ENCODE assay signal across 25 cellular contexts in genomic region chr18:46459789-46460455, GRCh38.
"Had no signal": no experiment of that assay in that cellular context is flagged by ENCODE, and none has a peak within 500 bp of the region (broad histone marks: within the 10 kb centered on the region; RNA-seq: fewer than 3 reads in every experiment).

No MANE protein-coding gene starts in this region.

- H3K27me3 ChIP-seq: colonic mucosa, esophagus muscularis mucosa, gastroesophageal sphincter, heart left ventricle, hepatocyte, right atrium auricular region, sigmoid colon, testis, tibial artery had no signal

- H3K9me3 Mint-ChIP-seq: dendritic cell treated with granulocyte-macrophage colony-stimulating factor and Interleukin-4, amounts not matched to agents 40 ng/mL and 50 ng/mL, for 4 days; immature natural killer cell; memory B cell; natural killer cell; stimulated activated memory B cell treated with anti-CD40 and anti-IgM and Interleukin-4, amounts not matched to agents 10 μg/mL and 1 μg/mL and 100 μg/mL, for 72 hours; type B pancreatic cell had no signal

- ATAC-seq: foreskin keratinocyte; gastroesophageal sphincter; heart left ventricle; left lobe of liver; natural killer cell; stimulated activated memory B cell treated with anti-CD40 and anti-IgM and Interleukin-4, amounts not matched to agents 10 μg/mL and 1 μg/mL and 100 μg/mL, for 72 hours; stimulated activated naive CD8-positive, alpha-beta T cell treated with anti-CD3 and anti-CD28 coated beads, Interleukin-15, Interleukin-2, amounts not matched to agents 100 U/mL and 50 U/mL, for 24 hours had no signal

- H3K4me3 Mint-ChIP-seq: dendritic cell treated with granulocyte-macrophage colony-stimulating factor and Interleukin-4, amounts not matched to agents 40 ng/mL and 50 ng/mL, for 4 days; immature natural killer cell; memory B cell; natural killer cell; stimulated activated memory B cell treated with anti-CD40 and anti-IgM and Interleukin-4, amounts not matched to agents 10 μg/mL and 1 μg/mL and 100 μg/mL, for 72 hours; type B pancreatic cell had no signal

- H3K9me3 ChIP-seq: colonic mucosa, esophagus muscularis mucosa, gastroesophageal sphincter, heart left ventricle, right atrium auricular region, sigmoid colon, testis, tibial artery had no signal

- H3K4me2 ChIP-seq: hepatocyte had no signal

- H3K4me1 Mint-ChIP-seq: memory B cell; stimulated activated memory B cell treated with anti-CD40 and anti-IgM and Interleukin-4, amounts not matched to agents 10 μg/mL and 1 μg/mL and 100 μg/mL, for 72 hours had no signal

- H3K4me3 ChIP-seq: colonic mucosa, esophagus muscularis mucosa, gastroesophageal sphincter, heart left ventricle, hepatocyte, lung, right atrium auricular region, sigmoid colon, testis, tibial artery had no signal

- H3K36me3 Mint-ChIP-seq: memory B cell; stimulated activated memory B cell treated with anti-CD40 and anti-IgM and Interleukin-4, amounts not matched to agents 10 μg/mL and 1 μg/mL and 100 μg/mL, for 72 hours had no signal

- H3K4me1 ChIP-seq: colonic mucosa, esophagus muscularis mucosa, foreskin keratinocyte, gastroesophageal sphincter, heart left ventricle, right atrium auricular region, sigmoid colon, testis, tibial artery had no signal

- DNase-seq: colonic mucosa; effector CD8-positive, alpha-beta T cell; foreskin keratinocyte; heart left ventricle; immature natural killer cell; kidney; natural killer cell; sigmoid colon; stimulated activated CD4-positive, alpha-beta T cell treated with anti-CD3 and anti-CD28 coated beads, Interleukin-4, amount 100 ng/mL, for 4 hours; stimulated activated naive CD8-positive, alpha-beta T cell treated with anti-CD3 and anti-CD28 coated beads, Interleukin-15, Interleukin-2, amounts not matched to agents 100 U/mL and 50 U/mL, for 24 hours; substantia nigra; testis; tibial artery had no signal

- H3K27ac ChIP-seq: colonic mucosa, esophagus muscularis mucosa, foreskin keratinocyte, gastroesophageal sphincter, heart left ventricle, hepatocyte, parathyroid adenoma, right atrium auricular region, sigmoid colon, testis, tibial artery had no signal

- H3K36me3 ChIP-seq: colonic mucosa, right atrium auricular region, tibial artery had no signal

- H3K79me2 ChIP-seq: hepatocyte, parathyroid adenoma had no signal

- H3K9ac ChIP-seq: parathyroid adenoma had no signal

- H2AFZ ChIP-seq: hepatocyte, parathyroid adenoma had no signal

- H3K27me3 Mint-ChIP-seq: progenitor cell of endocrine pancreas, type B pancreatic cell had no signal

- H3K27ac Mint-ChIP-seq: dendritic cell treated with granulocyte-macrophage colony-stimulating factor and Interleukin-4, amounts not matched to agents 40 ng/mL and 50 ng/mL, for 4 days; memory B cell; natural killer cell; progenitor cell of endocrine pancreas; stimulated activated memory B cell treated with anti-CD40 and anti-IgM and Interleukin-4, amounts not matched to agents 10 μg/mL and 1 μg/mL and 100 μg/mL, for 72 hours; type B pancreatic cell had no signal
